1 cellular context compared by ENCODE assay signal in genomic region chr19:38660724-38661123, GRCh38.
TF ChIP-seq lines count a peak whose summit lies in the region.

No MANE protein-coding gene starts in this region.

TF ChIP-seq in GM23338, 12 proteins besides CTCF, POLR2A, EP300 and RAD21 (continued from another document):
- TF ChIP-seq ZNF462 (CRISPR knock-in tag; IDR thresholded peaks at IDR 0.05) = no peak
